ENCODE assay signal across 33 cellular contexts in the genomic region with DNA sequence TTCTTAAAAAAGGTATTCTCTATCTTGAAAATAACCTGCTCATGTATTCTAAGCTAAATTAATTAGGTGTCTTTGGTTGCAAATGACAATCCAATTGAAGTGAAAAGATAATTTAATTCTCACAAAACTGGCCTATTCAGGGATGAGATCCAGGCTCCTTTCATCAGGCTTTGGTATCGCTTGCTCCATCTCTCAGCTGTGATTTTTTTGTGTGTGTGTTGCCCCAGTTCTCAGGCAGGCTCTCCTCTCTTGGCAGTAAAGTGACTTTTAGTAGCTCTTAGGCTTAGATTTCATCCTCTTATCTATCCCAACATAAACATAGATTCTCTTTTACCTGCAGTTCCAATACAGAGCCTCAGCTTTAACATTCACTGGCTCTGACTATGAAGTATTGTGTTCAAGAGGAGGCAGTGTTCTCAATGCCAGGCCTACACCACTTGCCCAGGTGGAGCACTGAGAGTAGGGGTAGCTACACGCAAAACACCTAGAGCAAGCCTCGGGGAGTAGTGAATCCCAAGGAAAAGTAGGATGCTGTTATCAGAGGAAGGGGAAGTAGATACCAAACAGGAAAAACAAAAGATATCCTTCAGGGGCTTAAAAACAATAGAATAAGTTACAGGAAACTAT.
"Had no signal": no experiment of that assay in that cellular context is flagged by ENCODE, and none has a peak within 500 bp of the region (broad histone marks: within the 10 kb centered on the region; RNA-seq: fewer than 3 reads in every experiment).

No MANE protein-coding gene starts in this region.

- H3K4me3 ChIP-seq: adrenal gland, body of pancreas, colonic mucosa had no signal

- H3K36me3 ChIP-seq: adrenal gland, colonic mucosa, WERI-Rb-1 had no signal

- H3K4me1 Mint-ChIP-seq: activated CD4-positive, alpha-beta T cell treated with anti-CD3 and anti-CD28 coated beads for 36 hours; activated CD4-positive, alpha-beta T cell treated with anti-CD3 and anti-CD28 coated beads, Interleukin-2, amount 10 ng/mL, durations not matched to agents 24 days and 14 days; activated CD8-positive, alpha-beta memory T cell treated with anti-CD3 and anti-CD28 coated beads, Interleukin-2, amount 10 ng/mL, durations not matched to agents 7 days and 5 days; activated naive CD4-positive, alpha-beta T cell treated with anti-CD3 and anti-CD28 coated beads, Interleukin-2, amount 50 U/mL, for 24 hours; activated naive CD8-positive, alpha-beta T cell treated with anti-CD3 and anti-CD28 coated beads for 36 hours; activated naive CD8-positive, alpha-beta T cell treated with anti-CD3 and anti-CD28 coated beads, Interleukin-2, amount 50 U/mL, for 24 hours; T-helper 17 cell had no signal

- H3K27me3 Mint-ChIP-seq: activated CD4-positive, alpha-beta memory T cell treated with anti-CD3 and anti-CD28 coated beads for 36 hours; activated CD4-positive, alpha-beta T cell treated with anti-CD3 and anti-CD28 coated beads for 36 hours; activated CD4-positive, alpha-beta T cell treated with anti-CD3 and anti-CD28 coated beads, Interleukin-2, amount 10 ng/mL, durations not matched to agents 24 days and 14 days; activated CD8-positive, alpha-beta memory T cell treated with anti-CD3 and anti-CD28 coated beads, Interleukin-2, amount 10 ng/mL, durations not matched to agents 7 days and 5 days; activated naive CD4-positive, alpha-beta T cell treated with anti-CD3 and anti-CD28 coated beads, Interleukin-2, amount 50 U/mL, for 24 hours; activated naive CD8-positive, alpha-beta T cell treated with anti-CD3 and anti-CD28 coated beads for 36 hours; activated naive CD8-positive, alpha-beta T cell treated with anti-CD3 and anti-CD28 coated beads, Interleukin-2, amount 50 U/mL, for 24 hours; T-helper 17 cell had no signal

- H3K4me3 Mint-ChIP-seq: activated CD4-positive, alpha-beta memory T cell treated with anti-CD3 and anti-CD28 coated beads for 36 hours; activated CD4-positive, alpha-beta T cell treated with anti-CD3 and anti-CD28 coated beads for 36 hours; activated CD4-positive, alpha-beta T cell treated with anti-CD3 and anti-CD28 coated beads, Interleukin-2, amount 10 ng/mL, durations not matched to agents 24 days and 14 days; activated CD8-positive, alpha-beta memory T cell treated with anti-CD3 and anti-CD28 coated beads, Interleukin-2, amount 10 ng/mL, durations not matched to agents 7 days and 5 days; activated CD8-positive, alpha-beta T cell treated with anti-CD3 and anti-CD28 coated beads, Interleukin-2, amount 10 ng/mL, durations not matched to agents 7 days and 5 days; activated naive CD4-positive, alpha-beta T cell treated with anti-CD3 and anti-CD28 coated beads for 36 hours; activated naive CD4-positive, alpha-beta T cell treated with anti-CD3 and anti-CD28 coated beads, Interleukin-2, amount 50 U/mL, for 24 hours; activated naive CD8-positive, alpha-beta T cell treated with anti-CD3 and anti-CD28 coated beads for 36 hours; activated naive CD8-positive, alpha-beta T cell treated with anti-CD3 and anti-CD28 coated beads, Interleukin-2, amount 50 U/mL, for 24 hours; activated T-helper 1 cell treated with anti-CD3 and anti-CD28 coated beads, Interleukin-12 subunit alpha, Interleukin-12 subunit beta, Interleukin-2, Interleukin-4 antibody, amounts not matched to agents 30 ng/mL and 10 ng/mL and 1 ng/mL, durations not matched to agents 14 hours and 24 hours and 36 hours; T-helper 17 cell; T-helper 2 cell treated with Interferon-gamma antibody and Interleukin-4, amounts not matched to agents 5 μg/mL and 100 μg/mL, for 36 hours had no signal

- DNase-seq: activated CD4-positive, alpha-beta memory T cell treated with anti-CD3 and anti-CD28 coated beads for 36 hours; activated CD4-positive, alpha-beta T cell treated with anti-CD3 and anti-CD28 coated beads for 36 hours; activated CD4-positive, alpha-beta T cell treated with anti-CD3 and anti-CD28 coated beads, Interleukin-2, amount 10 ng/mL, durations not matched to agents 24 days and 14 days; activated CD4-positive, CD25-positive, alpha-beta regulatory T cell; activated CD4-positive, CD25-positive, alpha-beta regulatory T cell treated with anti-CD3 and anti-CD28 coated beads, Interleukin-2, amount 50 U/mL, for 72 hours; activated CD8-positive, alpha-beta memory T cell treated with anti-CD3 and anti-CD28 coated beads, Interleukin-2, amount 10 ng/mL, durations not matched to agents 7 days and 5 days; activated CD8-positive, alpha-beta memory T cell treated with anti-CD3 and anti-CD28 coated beads, Interleukin-2, amount 50 U/mL, for 4 hours; activated CD8-positive, alpha-beta T cell treated with anti-CD3 and anti-CD28 coated beads, Interleukin-2, amount 10 ng/mL, durations not matched to agents 7 days and 5 days; activated effector memory CD4-positive, alpha-beta T cell treated with anti-CD3 and anti-CD28 coated beads, Interleukin-2, amount 50 U/mL, for 16 hours; activated naive CD4-positive, alpha-beta T cell treated with anti-CD3 and anti-CD28 coated beads for 36 hours; activated naive CD8-positive, alpha-beta T cell treated with anti-CD3 and anti-CD28 coated beads for 36 hours; activated naive CD8-positive, alpha-beta T cell treated with anti-CD3 and anti-CD28 coated beads, Interleukin-2, amount 50 U/mL, for 24 hours; activated T-cell treated with anti-CD3 and anti-CD28 coated beads, Interleukin-2, amount 50 U/mL, for 1 hour; activated T-cell treated with anti-CD3 and anti-CD28 coated beads, Interleukin-2, amount 50 U/mL, for 48 hours; adrenal gland; amygdala; aorta; body of pancreas; central memory CD4-positive, alpha-beta T cell; cerebellar nuclear complex; colonic mucosa; effector CD8-positive, alpha-beta T cell; foreskin fibroblast; head of caudate nucleus; T-helper 1 cell; T-helper 17 cell; T1000; WERI-Rb-1 had no signal

- H3K9me3 ChIP-seq: adrenal gland, body of pancreas, colonic mucosa had no signal

- H3K27ac ChIP-seq: adrenal gland, body of pancreas, colonic mucosa, WERI-Rb-1 had no signal

- H3K36me3 Mint-ChIP-seq: activated CD4-positive, alpha-beta memory T cell treated with anti-CD3 and anti-CD28 coated beads for 36 hours; activated CD8-positive, alpha-beta memory T cell treated with anti-CD3 and anti-CD28 coated beads, Interleukin-2, amount 10 ng/mL, durations not matched to agents 7 days and 5 days; activated naive CD4-positive, alpha-beta T cell treated with anti-CD3 and anti-CD28 coated beads, Interleukin-2, amount 50 U/mL, for 24 hours; activated naive CD8-positive, alpha-beta T cell treated with anti-CD3 and anti-CD28 coated beads for 36 hours had no signal

- H3K27me3 ChIP-seq: adrenal gland, body of pancreas, colonic mucosa had no signal

- H3K4me1 ChIP-seq: adrenal gland, body of pancreas, colonic mucosa had no signal

- H3K27ac Mint-ChIP-seq: activated CD4-positive, alpha-beta memory T cell treated with anti-CD3 and anti-CD28 coated beads for 36 hours; activated CD4-positive, alpha-beta T cell treated with anti-CD3 and anti-CD28 coated beads for 36 hours; activated CD4-positive, alpha-beta T cell treated with anti-CD3 and anti-CD28 coated beads, Interleukin-2, amount 10 ng/mL, durations not matched to agents 24 days and 14 days; activated CD8-positive, alpha-beta memory T cell treated with anti-CD3 and anti-CD28 coated beads, Interleukin-2, amount 10 ng/mL, durations not matched to agents 7 days and 5 days; activated CD8-positive, alpha-beta T cell treated with anti-CD3 and anti-CD28 coated beads, Interleukin-2, amount 10 ng/mL, durations not matched to agents 7 days and 5 days; activated naive CD4-positive, alpha-beta T cell treated with anti-CD3 and anti-CD28 coated beads for 36 hours; activated naive CD4-positive, alpha-beta T cell treated with anti-CD3 and anti-CD28 coated beads, Interleukin-2, amount 50 U/mL, for 24 hours; activated naive CD8-positive, alpha-beta T cell treated with anti-CD3 and anti-CD28 coated beads for 36 hours; activated naive CD8-positive, alpha-beta T cell treated with anti-CD3 and anti-CD28 coated beads, Interleukin-2, amount 50 U/mL, for 24 hours; activated T-helper 1 cell treated with anti-CD3 and anti-CD28 coated beads, Interleukin-12 subunit alpha, Interleukin-12 subunit beta, Interleukin-2, Interleukin-4 antibody, amounts not matched to agents 30 ng/mL and 10 ng/mL and 1 ng/mL, durations not matched to agents 14 hours and 24 hours and 36 hours; activated T-helper 2 cell treated with anti-CD3 and anti-CD28 coated beads, Interferon-gamma antibody, Interleukin-2, Interleukin-4, amounts not matched to agents 10 μg/mL and 5 μg/mL and 100 μg/mL, durations not matched to agents 14 hours and 24 hours and 36 hours; T-helper 17 cell; T-helper 2 cell treated with Interferon-gamma antibody and Interleukin-4, amounts not matched to agents 5 μg/mL and 100 μg/mL, for 36 hours had no signal

- ATAC-seq: activated CD4-positive, alpha-beta T cell treated with anti-CD3 and anti-CD28 coated beads for 36 hours; activated CD8-positive, alpha-beta memory T cell treated with anti-CD3 and anti-CD28 coated beads, Interleukin-2, amount 10 ng/mL, durations not matched to agents 7 days and 5 days; activated CD8-positive, alpha-beta T cell treated with anti-CD3 and anti-CD28 coated beads, Interleukin-2, amount 10 ng/mL, durations not matched to agents 7 days and 5 days; activated naive CD8-positive, alpha-beta T cell treated with anti-CD3 and anti-CD28 coated beads, Interleukin-2, amount 50 U/mL, for 24 hours; body of pancreas; esophagus mucosa; T-helper 17 cell had no signal
